9 cellular contexts compared by ENCODE assay signal in the genomic region with DNA sequence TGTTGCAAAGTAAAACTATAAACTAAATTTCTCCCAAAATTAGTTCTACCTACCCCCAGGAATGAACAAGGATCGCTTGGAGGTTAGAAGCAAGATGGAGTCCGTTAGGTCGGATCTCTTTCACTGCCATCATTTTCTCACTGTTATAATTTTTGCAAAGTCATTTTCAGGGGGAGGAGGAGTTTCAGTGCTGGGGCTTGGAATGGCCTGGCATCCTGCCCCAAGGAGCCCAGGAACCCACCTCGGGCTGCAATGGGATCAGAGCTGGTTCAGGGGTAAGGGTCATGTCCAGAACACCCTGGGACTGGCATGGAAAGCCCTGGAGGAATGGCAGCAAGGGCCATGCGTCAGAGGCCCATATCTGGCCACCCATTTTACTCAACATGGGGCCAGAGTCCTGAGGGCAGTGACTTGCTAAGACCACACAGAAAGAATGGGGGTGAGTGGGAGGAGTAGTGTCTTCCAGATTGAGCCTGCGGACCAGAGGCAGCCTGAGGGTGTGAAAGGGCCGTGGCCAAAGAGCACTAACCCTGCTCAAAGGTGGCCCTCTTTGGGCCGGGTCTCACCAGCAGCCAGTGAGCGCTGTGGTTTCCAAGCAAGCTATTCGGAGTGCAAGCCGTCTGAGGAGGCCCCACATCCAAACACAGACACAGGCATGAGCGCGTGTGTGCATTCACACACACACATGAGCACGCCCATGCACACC. TPM values are rescaled to one million over a fixed set of nuclear protein-coding genes. Genes with fewer than 3 reads are reported as not detected.
A peak's percentile ranks its signal among the peaks of the same experiment; 100 is the strongest.
DNase-seq lines count a peak whose midpoint lies in the region; ATAC-seq, FAIRE-seq and TF ChIP-seq lines count a peak whose summit lies in the region.
"Had no signal": no experiment of that assay in that cellular context is flagged by ENCODE, and none has a peak within 500 bp of the region (broad histone marks: within the 10 kb centered on the region; RNA-seq: fewer than 3 reads in every experiment).

No MANE protein-coding gene starts in this region.

- H3K9me3 ChIP-seq in A549, result peaks cover 5% of the 10 kb centered on the region; the same call in 1 of the 3 replicates
- no peaks in the 10 kb centered on the region for H3K9me3 ChIP-seq in left lung

- WGBS in A549 (ENCODE audit: missing lambda C conversion rate), result under 1% methylated on average over 14 of the region's 14 CpGs

- TF ChIP-seq CTCF in A549 (IDR thresholded peaks at IDR 0.05) (peak; percentile 48; the same call in 2 of the 3 replicates), brain microvascular endothelial cell (IDR thresholded peaks at IDR 0.05; ENCODE audit: low read depth, low read length, missing control alignments) (no peak), left lung (IDR thresholded peaks at IDR 0.05) (no peak), GM10248 (IDR thresholded peaks at IDR 0.05; ENCODE audit: control extremely low read depth, extremely low read depth, low read depth, missing control alignments) (no peak)

- in situ Hi-C loops in brain microvascular endothelial cell (cut with HindIII; ENCODE audit: low pct_ligation_motif_present, low sequenced_read_pairs), result no loop called here

- H3K4me2 ChIP-seq in A549, result peak overlapping the region; percentile 74

- H3K27ac ChIP-seq in A549 (peak overlapping the region; percentile 92 to 95), brain microvascular endothelial cell (peak overlapping the region; percentile 90), left lung (no peak overlapping the region)

- CTCF ChIA-PET in A549 (lab: Yijun Ruan, JAX) (interaction anchor here (0.6 to 6.2 kb wide), 7 partner anchors 10 to 1416 kb away, joined by 3 to 67 read pairs (median 5); no protein-coding TSS in a partner anchor), GM10248 (lab: Yijun Ruan, JAX) (interaction anchor here (1.3 kb wide), 1 partner anchor 9 kb away, joined by 5 read pairs; no protein-coding TSS in a partner anchor)

- FAIRE-seq in A549 (lab: Jason Lieb, UNC), result peak; percentile 85

- peak; percentile 100 for TF ChIP-seq EP300 in A549 (IDR thresholded peaks at IDR 0.05)

- no peak overlapping the region for H3K4me3 ChIP-seq in A549
- no peak overlapping the region for H3K4me3 ChIP-seq in brain microvascular endothelial cell (ENCODE audit: low read depth, low read length)
- H3K4me3 ChIP-seq in left lung, result no peak overlapping the region

- H3K4me1 ChIP-seq in A549 (peaks cover 76% of the 10 kb centered on the region), left lung (peaks cover 0 to 14% of the 10 kb centered on the region in 2 donors)

- H3K27me3 ChIP-seq in brain microvascular endothelial cell (replicated peaks) (no peaks in the 10 kb centered on the region), left lung (no peaks in the 10 kb centered on the region)

- POLR2A ChIA-PET in A549 (lab: Yijun Ruan, JAX), result interaction anchor here (1.2 to 4.0 kb wide), 6 partner anchors 9 to 296 kb away, joined by 3 to 77 read pairs (median 10); a partner anchor contains a TSS
- POLR2A ChIA-PET in GM10248 (lab: Yijun Ruan, JAX), result no interaction called here

- intact Hi-C loops in left lung (cut with DNase I), result no loop called here

- H3K36me3 ChIP-seq in brain microvascular endothelial cell (replicated peaks) (no peaks in the 10 kb centered on the region), left lung (no peaks in the 10 kb centered on the region)

- DNase-seq in A549 (ENCODE audit: low read depth in 1 of 2, low spot score in 1 of 2), result peak; percentile 100
- peak; percentile 93 for DNase-seq in HS-27A (ENCODE audit: low read depth)
- DNase-seq in brain microvascular endothelial cell, result peak; percentile 76
- peak; percentile 33 to 75 for DNase-seq in left lung
- no peak for DNase-seq in cortex of kidney (lab: John Stamatoyannopoulos, UW)
- DNase-seq in effector CD8-positive, alpha-beta T cell (lab: John Stamatoyannopoulos, UW), result no peak
- DNase-seq in GM10248 (ENCODE audit: extremely low spot score), result no peak
- DNase-seq: activated CD4-positive, alpha-beta T cell treated with anti-CD3 and anti-CD28 coated beads, Interleukin-2, amount 50 U/mL, for 1 hour had no signal

- peak in 1 of 2 experiments; percentile 86; a peak in 2 of 5 replicates for TF ChIP-seq RAD21 in A549 (conservative IDR thresholded peaks at IDR 0.05 in 1 of 2, IDR thresholded peaks at IDR 0.05 in 1 of 2)

- no peak for TF ChIP-seq POLR2A in A549 (IDR thresholded peaks at IDR 0.05; ENCODE audit: low read length)

- ATAC-seq in A549 (peak; percentile 71 to 85), left lung (peak; percentile 5), GM21360 (IDR thresholded peaks at IDR 0.05; ENCODE audit: unreplicated experiment) (no peak)

TF ChIP-seq in A549, 52 proteins besides CTCF, POLR2A, EP300 and RAD21 (continues in another document):
- TF ChIP-seq SREBF2 (IDR thresholded peaks at IDR 0.05) (no peak), ZSCAN20 (CRISPR knock-in tag; IDR thresholded peaks at IDR 0.05) (no peak), EHF (CRISPR knock-in tag; IDR thresholded peaks at IDR 0.05) (no peak; the same call in 1 of the 2 replicates), MAFK (IDR thresholded peaks at IDR 0.05; ENCODE audit: partially characterized antibody) (peak; percentile 100), TFCP2L1 (CRISPR knock-in tag; IDR thresholded peaks at IDR 0.05) (no peak; the same call in 1 of the 2 replicates), HDAC2 (IDR thresholded peaks at IDR 0.05) (0 out of 2 replicates have a peak, but pooled peaks have one; percentile 4), NR3C1 (IDR thresholded peaks at IDR 0.05) (peak; percentile 97; the same call in 1 of the 3 replicates), MYC (IDR thresholded peaks at IDR 0.05; ENCODE audit: borderline replicate concordance, low read length) (peak; percentile 66), FOSL2 (IDR thresholded peaks at IDR 0.05) (peak; percentile 89), FOSL2 (CRISPR knock-in tag; IDR thresholded peaks at IDR 0.05) (peak; percentile 98), HOXB13 (CRISPR knock-in tag; IDR thresholded peaks at IDR 0.05; ENCODE audit: low read depth) (0 out of 2 replicates have a peak, but pooled peaks have one; percentile 38)
- TF ChIP-seq, protein P1, sequence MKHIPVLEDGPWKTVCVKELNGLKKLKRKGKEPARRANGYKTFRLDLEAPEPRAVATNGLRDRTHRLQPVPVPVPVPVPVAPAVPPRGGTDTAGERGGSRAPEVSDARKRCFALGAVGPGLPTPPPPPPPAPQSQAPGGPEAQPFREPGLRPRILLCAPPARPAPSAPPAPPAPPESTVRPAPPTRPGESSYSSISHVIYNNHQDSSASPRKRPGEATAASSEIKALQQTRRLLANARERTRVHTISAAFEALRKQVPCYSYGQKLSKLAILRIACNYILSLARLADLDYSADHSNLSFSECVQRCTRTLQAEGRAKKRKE (CRISPR knock-in tag; IDR thresholded peaks at IDR 0.05; ENCODE audit: low read depth), result no peak
- TF ChIP-seq, protein P2, sequence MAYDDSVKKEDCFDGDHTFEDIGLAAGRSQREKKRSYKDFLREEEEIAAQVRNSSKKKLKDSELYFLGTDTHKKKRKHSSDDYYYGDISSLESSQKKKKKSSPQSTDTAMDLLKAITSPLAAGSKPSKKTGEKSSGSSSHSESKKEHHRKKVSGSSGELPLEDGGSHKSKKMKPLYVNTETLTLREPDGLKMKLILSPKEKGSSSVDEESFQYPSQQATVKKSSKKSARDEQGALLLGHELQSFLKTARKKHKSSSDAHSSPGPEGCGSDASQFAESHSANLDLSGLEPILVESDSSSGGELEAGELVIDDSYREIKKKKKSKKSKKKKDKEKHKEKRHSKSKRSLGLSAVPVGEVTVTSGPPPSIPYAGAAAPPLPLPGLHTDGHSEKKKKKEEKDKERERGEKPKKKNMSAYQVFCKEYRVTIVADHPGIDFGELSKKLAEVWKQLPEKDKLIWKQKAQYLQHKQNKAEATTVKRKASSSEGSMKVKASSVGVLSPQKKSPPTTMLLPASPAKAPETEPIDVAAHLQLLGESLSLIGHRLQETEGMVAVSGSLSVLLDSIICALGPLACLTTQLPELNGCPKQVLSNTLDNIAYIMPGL (CRISPR knock-in tag; IDR thresholded peaks at IDR 0.05; ENCODE audit: borderline replicate concordance), result no peak; the same call in 1 of the 2 replicates
- TF ChIP-seq, protein P3, sequence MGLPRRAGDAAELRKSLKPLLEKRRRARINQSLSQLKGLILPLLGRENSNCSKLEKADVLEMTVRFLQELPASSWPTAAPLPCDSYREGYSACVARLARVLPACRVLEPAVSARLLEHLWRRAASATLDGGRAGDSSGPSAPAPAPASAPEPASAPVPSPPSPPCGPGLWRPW (IDR thresholded peaks at IDR 0.05), result peak; percentile 91
- TF ChIP-seq, protein P4, sequence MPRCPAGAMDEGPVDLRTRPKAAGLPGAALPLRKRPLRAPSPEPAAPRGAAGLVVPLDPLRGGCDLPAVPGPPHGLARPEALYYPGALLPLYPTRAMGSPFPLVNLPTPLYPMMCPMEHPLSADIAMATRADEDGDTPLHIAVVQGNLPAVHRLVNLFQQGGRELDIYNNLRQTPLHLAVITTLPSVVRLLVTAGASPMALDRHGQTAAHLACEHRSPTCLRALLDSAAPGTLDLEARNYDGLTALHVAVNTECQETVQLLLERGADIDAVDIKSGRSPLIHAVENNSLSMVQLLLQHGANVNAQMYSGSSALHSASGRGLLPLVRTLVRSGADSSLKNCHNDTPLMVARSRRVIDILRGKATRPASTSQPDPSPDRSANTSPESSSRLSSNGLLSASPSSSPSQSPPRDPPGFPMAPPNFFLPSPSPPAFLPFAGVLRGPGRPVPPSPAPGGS (IDR thresholded peaks at IDR 0.05), result peak; percentile 98

RNA-seq across cellular contexts. Expression of a gene that starts 31.8 kb away (rescaled TPM):
- 8.8 and 9.4 TPM in 2 replicates for polyA plus RNA-seq in A549 (2011; rRNA removed)
- polyA plus RNA-seq in A549 (2012; cell fraction: cytosol; rRNA removed), result 17.3 and 29.5 TPM in 2 replicates
- polyA plus RNA-seq in A549 (2012; cell fraction: nucleus; rRNA removed), result 62.0 and 88.1 TPM in 2 replicates
- polyA plus RNA-seq in A549 (2017; fragmentation: RNase III; extraction: RNeasy Plus Mini Kit Qiagen cat#74134 plus additional on column Dnase treatment), result 25.8 to 29.9 TPM (median 28.6 TPM) in 3 replicates
- polyA minus RNA-seq in A549 (2011; rRNA and poly(A)+ RNA removed), result 14.3 and 17.6 TPM in 2 replicates
- 10 to 100 TPM; 20.2 to 39.8 TPM for total RNA-seq in left lung

RNA-seq across cellular contexts. Expression of a gene that starts 54.3 kb away (rescaled TPM):
- polyA plus RNA-seq in A549 (2011; rRNA removed) (3.3 and 3.5 TPM in 2 replicates), A549 (2017; fragmentation: RNase III; extraction: RNeasy Plus Mini Kit Qiagen cat#74134 plus additional on column Dnase treatment) (2.8 to 3.6 TPM (median 3.2 TPM) in 3 replicates)
- polyA plus RNA-seq in A549 (2012; cell fraction: cytosol; rRNA removed), result 3.5 and 4.3 TPM in 2 replicates
- polyA plus RNA-seq in A549 (2012; cell fraction: nucleus; rRNA removed), result 4.5 and 4.8 TPM in 2 replicates
- 4.1 and 5.5 TPM in 2 replicates for polyA minus RNA-seq in A549 (2011; rRNA and poly(A)+ RNA removed)
- 10 to 100 TPM; 20.1 to 30.9 TPM for total RNA-seq in left lung

RNA-seq across cellular contexts. Expression of a gene that starts 58.9 kb away (rescaled TPM):
- polyA plus RNA-seq in A549 (2011; rRNA removed) (92.3 and 155 TPM in 2 replicates), A549 (2017; fragmentation: RNase III; extraction: RNeasy Plus Mini Kit Qiagen cat#74134 plus additional on column Dnase treatment) (71.6 to 79.6 TPM (median 76.1 TPM) in 3 replicates)
- polyA plus RNA-seq in A549 (2012; cell fraction: cytosol; rRNA removed), result 184 and 202 TPM in 2 replicates
- polyA plus RNA-seq in A549 (2012; cell fraction: nucleus; rRNA removed), result 317 and 331 TPM in 2 replicates
- 433 and 504 TPM in 2 replicates for polyA minus RNA-seq in A549 (2011; rRNA and poly(A)+ RNA removed)
- under 1 TPM; 0.32 to 0.58 TPM for total RNA-seq in left lung

Comparison
In these comparisons a context has a peak if more than half of its experiments do, and no peak if none do; other contexts are left out.
1. DNase-seq: peak in A549 (2 of 2), HS-27A (single experiment), brain microvascular endothelial cell (single experiment) and left lung (2 of 2); none in cortex of kidney (single experiment), effector CD8-positive, alpha-beta T cell (single experiment) and GM10248 (single experiment).
2. H3K27ac ChIP-seq: peak in A549 (2 of 2) and brain microvascular endothelial cell (single experiment); none in left lung (0 of 2).